ENCODE assay signal across 11 cellular contexts in genomic region chr21:33496345-33496744, GRCh38.
"Had no signal": no experiment of that assay in that cellular context is flagged by ENCODE, and none has a peak within 500 bp of the region (broad histone marks: within the 10 kb centered on the region; RNA-seq: fewer than 3 reads in every experiment).

No MANE protein-coding gene starts in this region.

- H3K4me3 ChIP-seq: left lung, pancreas, thoracic aorta had no signal

- ATAC-seq: left lung, pancreas had no signal

- H3K9me3 ChIP-seq: left lung, pancreas, thoracic aorta had no signal

- H3K27me3 ChIP-seq: left lung, pancreas had no signal

- H3K4me1 ChIP-seq: pancreas had no signal

- H3K36me3 ChIP-seq: left lung, pancreas, thoracic aorta had no signal

- DNase-seq: activated CD4-positive, alpha-beta T cell treated with anti-CD3 and anti-CD28 coated beads for 1 hour; activated CD4-positive, alpha-beta T cell treated with anti-CD3 and anti-CD28 coated beads, Interleukin-2, amount 50 U/mL, for 4 hours; activated naive CD4-positive, alpha-beta T cell treated with anti-CD3 and anti-CD28 coated beads, Interleukin-2, amount 10 ng/mL, durations not matched to agents 7 days and 5 days; kidney; left lung; mammary epithelial cell; pancreas; stimulated activated CD4-positive, alpha-beta T cell treated with anti-CD3 and anti-CD28 coated beads, Interleukin-12 subunit alpha, Interleukin-12 subunit beta, amount 100 ng/mL, for 4 hours; stimulated activated CD4-positive, alpha-beta T cell treated with anti-CD3 and anti-CD28 coated beads, Interleukin-2, amount 100 ng/mL, for 24 hours; T-helper 9 cell had no signal

- H3K27ac ChIP-seq: left lung, pancreas, thoracic aorta had no signal
